ENCODE assay signal across 19 cellular contexts in genomic region chr1:228365321-228366061, GRCh38. TPM values are rescaled to one million over a fixed set of nuclear protein-coding genes. Genes with fewer than 3 reads are reported as not detected.
DNase-seq lines count a peak whose midpoint lies in the region; ATAC-seq and TF ChIP-seq lines count a peak whose summit lies in the region.
"Had no signal": no experiment of that assay in that cellular context is flagged by ENCODE, and none has a peak within 500 bp of the region (broad histone marks: within the 10 kb centered on the region; RNA-seq: fewer than 3 reads in every experiment).

No MANE protein-coding gene starts in this region.

- H3K9me3 Mint-ChIP-seq in stimulated activated naive CD8-positive, alpha-beta T cell treated with anti-CD3 and anti-CD28 coated beads, Interleukin-15, amount 100 ng/mL, for 72 hours: no peaks in the 10 kb centered on the region
- H3K9me3 Mint-ChIP-seq: CD4-positive, CD25-positive, alpha-beta regulatory T cell; GM23338 had no signal

- H3K27ac ChIP-seq in ovary (no peak overlapping the region), uterus (no peak overlapping the region)
- H3K27ac ChIP-seq: KMS-11, PC-9 had no signal

- H3K36me3 ChIP-seq in ovary: no peaks in the 10 kb centered on the region
- H3K36me3 ChIP-seq in uterus: no peaks in the 10 kb centered on the region

- peak; percentile 7 for ATAC-seq in stimulated activated naive CD8-positive, alpha-beta T cell treated with anti-CD3 and anti-CD28 coated beads, Interleukin-15, amount 100 ng/mL, for 72 hours
- no peak for ATAC-seq in stimulated activated naive CD8-positive, alpha-beta T cell treated with anti-CD3 and anti-CD28 coated beads, Interleukin-15, Interleukin-2, amounts not matched to agents 100 U/mL and 50 U/mL, for 24 hours
- no peak for ATAC-seq in left cardiac atrium
- no peak for ATAC-seq in HG03378 (IDR thresholded peaks at IDR 0.05; ENCODE audit: unreplicated experiment)
- ATAC-seq: GM12878, GM23338 had no signal

- WGBS in ovary, 3 donors: 71 to 79% (median 72%) methylated on average over 16 to 20 of the region's 20 CpGs

- TF ChIP-seq CTCF in ovary (IDR thresholded peaks at IDR 0.05): no peak
- TF ChIP-seq CTCF in uterus (IDR thresholded peaks at IDR 0.05): no peak

- TF ChIP-seq EP300 in ovary (IDR thresholded peaks at IDR 0.05): no peak

- H3K4me1 ChIP-seq in ovary (ENCODE audit: insufficient read depth) (no peaks in the 10 kb centered on the region), uterus (no peaks in the 10 kb centered on the region)

- H3K9me3 ChIP-seq in ovary: no peaks in the 10 kb centered on the region
- no peaks in the 10 kb centered on the region for H3K9me3 ChIP-seq in uterus

- no peaks in the 10 kb centered on the region for H3K27me3 ChIP-seq in ovary
- H3K27me3 ChIP-seq in uterus: no peaks in the 10 kb centered on the region

- H3K4me1 Mint-ChIP-seq in stimulated activated naive CD8-positive, alpha-beta T cell treated with anti-CD3 and anti-CD28 coated beads, Interleukin-15, amount 100 ng/mL, for 72 hours: no peaks in the 10 kb centered on the region
- H3K4me1 Mint-ChIP-seq: CD4-positive, CD25-positive, alpha-beta regulatory T cell had no signal

- no peak for TF ChIP-seq POLR2A in ovary (IDR thresholded peaks at IDR 0.05)
- no peak for TF ChIP-seq POLR2A in uterus (IDR thresholded peaks at IDR 0.05)

- intact Hi-C loops in left cardiac atrium (cut with DNase I) (no loop called here), ovary (cut with DNase I) (no loop called here), uterus (cut with DNase I; ENCODE audit: low total_unique reads) (no loop called here)

- no peaks in the 10 kb centered on the region for H3K27me3 Mint-ChIP-seq in stimulated activated naive CD8-positive, alpha-beta T cell treated with anti-CD3 and anti-CD28 coated beads, Interleukin-15, amount 100 ng/mL, for 72 hours
- H3K27me3 Mint-ChIP-seq: CD4-positive, CD25-positive, alpha-beta regulatory T cell had no signal

- no peak overlapping the region for H3K4me3 ChIP-seq in ovary
- no peak overlapping the region for H3K4me3 ChIP-seq in uterus
- H3K4me3 ChIP-seq: GM12878, GM23338, PC-9 had no signal

- no peak overlapping the region for H3K4me3 Mint-ChIP-seq in stimulated activated naive CD8-positive, alpha-beta T cell treated with anti-CD3 and anti-CD28 coated beads, Interleukin-15, amount 100 ng/mL, for 72 hours
- H3K4me3 Mint-ChIP-seq: CD4-positive, CD25-positive, alpha-beta regulatory T cell; GM23338 had no signal

- no peak overlapping the region for H3K27ac Mint-ChIP-seq in stimulated activated naive CD8-positive, alpha-beta T cell treated with anti-CD3 and anti-CD28 coated beads, Interleukin-15, amount 100 ng/mL, for 72 hours
- H3K27ac Mint-ChIP-seq: CD4-positive, CD25-positive, alpha-beta regulatory T cell; GM23338 had no signal

- no peak for DNase-seq in stimulated activated naive CD8-positive, alpha-beta T cell treated with anti-CD3 and anti-CD28 coated beads, Interleukin-15, amount 100 ng/mL, for 72 hours
- no peak for DNase-seq in stimulated activated naive CD8-positive, alpha-beta T cell treated with anti-CD3 and anti-CD28 coated beads, Interleukin-15, Interleukin-2, amounts not matched to agents 100 U/mL and 50 U/mL, for 24 hours
- peak; percentile 12 for DNase-seq in left cardiac atrium
- peak in 4 of 5 donors; percentile 5 to 14 (median 13) for DNase-seq in ovary
- DNase-seq in uterus: peak; percentile 10 to 13
- no peak for DNase-seq in retina
- DNase-seq in NCI-H226: no peak
- DNase-seq: CD4-positive, CD25-positive, alpha-beta regulatory T cell; DMS79; NCI-H1092; NCI-H2107; NCI-H69; PC-9 had no signal

RNA-seq across cellular contexts. Expression of gene TRIM11, which starts 41.1 kb away (rescaled TPM):
- total RNA-seq in left cardiac atrium: 1 to 10 TPM; 9.0 to 9.5 TPM
- total RNA-seq in ovary: 10 to 100 TPM; 15.2 to 24.1 (median 20.0) TPM
- 10 to 100 TPM in 1 of 2 donors, 1 to 10 TPM in 1; 2.4 to 10.3 TPM for polyA plus RNA-seq in ovary
- total RNA-seq in uterus: 10 to 100 TPM in 2 of 4 donors, 1 to 10 TPM in 2; 3.3 to 20.9 (median 11.7) TPM

RNA-seq across cellular contexts. Expression of gene TRIM17, which starts 51.2 kb away (rescaled TPM):
- under 1 TPM; 0.42 to 0.88 TPM for total RNA-seq in left cardiac atrium
- 1 to 10 TPM; 1.7 to 10.0 (median 3.1) TPM for total RNA-seq in ovary
- 1 to 10 TPM in 1 of 2 donors, under 1 TPM in 1; 0.72 to 1.4 TPM for polyA plus RNA-seq in ovary
- total RNA-seq in uterus: 1 to 10 TPM in 2 of 4 donors, not detected in 2; 3.2 to 5.9 TPM
- total RNA-seq: G401, GM12878, MCF 10A had no signal

Comparison
In these comparisons a context has a peak if more than half of its experiments do, and no peak if none do; other contexts are left out.
1. DNase-seq: peak in left cardiac atrium (single experiment), ovary (4 of 5) and uterus (2 of 2); none in stimulated activated naive CD8-positive, alpha-beta T cell treated with anti-CD3 and anti-CD28 coated beads, Interleukin-15, amount 100 ng/mL, for 72 hours (0 of 2), stimulated activated naive CD8-positive, alpha-beta T cell treated with anti-CD3 and anti-CD28 coated beads, Interleukin-15, Interleukin-2, amounts not matched to agents 100 U/mL and 50 U/mL, for 24 hours (single experiment), retina (single experiment) and NCI-H226 (single experiment).